ENCODE assay signal across 9 cellular contexts in the genomic region with DNA sequence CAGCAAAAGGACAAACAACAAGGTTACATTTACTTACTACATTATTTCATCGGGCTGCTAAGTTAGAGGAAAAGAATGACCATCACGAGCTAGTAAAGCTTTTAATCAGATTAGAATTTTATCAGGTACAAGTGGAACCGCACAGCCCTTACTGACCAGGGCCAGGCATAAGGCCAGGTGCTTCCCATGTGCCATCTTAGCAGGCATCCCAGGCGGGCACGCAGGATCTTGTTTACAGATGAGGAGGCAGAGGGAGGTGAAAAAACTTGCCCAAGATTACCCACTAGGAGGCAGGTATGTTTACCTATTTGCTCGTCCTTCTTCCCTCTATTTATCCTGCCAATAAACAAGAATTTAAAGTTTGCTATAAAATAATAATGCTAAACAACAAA. TPM values are rescaled to one million over a fixed set of nuclear protein-coding genes. Genes with fewer than 3 reads are reported as not detected.
DNase-seq lines count a peak whose midpoint lies in the region; ATAC-seq and TF ChIP-seq lines count a peak whose summit lies in the region.
"Had no signal": no experiment of that assay in that cellular context is flagged by ENCODE, and none has a peak within 500 bp of the region (broad histone marks: within the 10 kb centered on the region; RNA-seq: fewer than 3 reads in every experiment).

No MANE protein-coding gene starts in this region.

- DNase-seq in GM06990 (ENCODE audit: extremely low read depth, insufficient read length) (no peak), upper lobe of right lung (no peak), hepatic stellate cell (ENCODE audit: low spot score) (no peak), glomerular visceral epithelial cell (ENCODE audit: extremely low spot score) (no peak)
- DNase-seq: DMS 273 treated with DMSO at 0.1 percent for 48 hours had no signal

- peak overlapping the region in 9 of 11 experiments; percentile 18 to 96 (median 70); a peak in 15 of 22 replicates for H3K27ac ChIP-seq in BLaER1 treated with 17β-estradiol and CSF1 and Interleukin-3, amounts not matched to agents 10 nM and 100 nM
- H3K27ac ChIP-seq in VCaP (peak overlapping the region; percentile 91), layer of hippocampus (ENCODE audit: low read depth, low read length) (peak overlapping the region; percentile 17), upper lobe of right lung (no peak overlapping the region)

- intact Hi-C loops in upper lobe of right lung (cut with DNase I) = no loop called here

- H3K4me3 ChIP-seq in BLaER1 treated with 17β-estradiol and CSF1 and Interleukin-3, amounts not matched to agents 10 nM and 100 nM = peak overlapping the region in 2 of 10 experiments; percentile 4 to 7; a peak in 1 of 20 replicates
- H3K4me3 ChIP-seq in GM06990 (replicated peaks; ENCODE audit: low read depth, low read length) = peak overlapping the region; percentile 10; the same call in 1 of the 2 replicates
- no peak overlapping the region for H3K4me3 ChIP-seq in upper lobe of right lung

- no peak for TF ChIP-seq CTCF in GM06990 (IDR thresholded peaks at IDR 0.05; ENCODE audit: insufficient read depth, low read length, poor library complexity, severe bottlenecking)
- peak; percentile 65 for TF ChIP-seq CTCF in VCaP (conservative IDR thresholded peaks at IDR 0.05)
- no peak for TF ChIP-seq CTCF in upper lobe of right lung (IDR thresholded peaks at IDR 0.05)

- no peaks in the 10 kb centered on the region; a peak in 1 of 22 replicates for H3K9me3 ChIP-seq in BLaER1 treated with 17β-estradiol and CSF1 and Interleukin-3, amounts not matched to agents 10 nM and 100 nM (replicated peaks in 1 of 11)
- no peaks in the 10 kb centered on the region for H3K9me3 ChIP-seq in upper lobe of right lung

- ATAC-seq in upper lobe of right lung (no peak), GM18861 (IDR thresholded peaks at IDR 0.05; ENCODE audit: unreplicated experiment) (no peak)

- peaks cover 33 to 88% (median 59%) of the 10 kb centered on the region in 11 experiments for H4K20me1 ChIP-seq in BLaER1 treated with 17β-estradiol and CSF1 and Interleukin-3, amounts not matched to agents 10 nM and 100 nM

- H3K4me2 ChIP-seq in BLaER1 treated with 17β-estradiol and CSF1 and Interleukin-3, amounts not matched to agents 10 nM and 100 nM = peak overlapping the region; percentile 58 to 97 (median 88)

- H3K36me3 ChIP-seq in BLaER1 treated with 17β-estradiol and CSF1 and Interleukin-3, amounts not matched to agents 10 nM and 100 nM = peaks cover 0 to 73% (median 57%) of the 10 kb centered on the region in 11 experiments; a peak in 21 of 22 replicates
- peaks cover 9% of the 10 kb centered on the region for H3K36me3 ChIP-seq in GM06990 (ENCODE audit: control insufficient read depth, insufficient read depth, low read length)
- H3K36me3 ChIP-seq in upper lobe of right lung = peaks cover 19% of the 10 kb centered on the region

- no peaks in the 10 kb centered on the region for H3K27me3 ChIP-seq in BLaER1 treated with 17β-estradiol and CSF1 and Interleukin-3, amounts not matched to agents 10 nM and 100 nM
- H3K27me3 ChIP-seq in GM06990 (replicated peaks; ENCODE audit: control insufficient read depth, insufficient read depth, low read length) (no peaks in the 10 kb centered on the region), layer of hippocampus (ENCODE audit: control insufficient read depth, insufficient read depth, low read length) (no peaks in the 10 kb centered on the region), upper lobe of right lung (no peaks in the 10 kb centered on the region)

- peaks cover 87 to 98% (median 95%) of the 10 kb centered on the region in 10 experiments for H3K4me1 ChIP-seq in BLaER1 treated with 17β-estradiol and CSF1 and Interleukin-3, amounts not matched to agents 10 nM and 100 nM
- H3K4me1 ChIP-seq in upper lobe of right lung = peaks cover 59% of the 10 kb centered on the region

- H3K9ac ChIP-seq in BLaER1 treated with 17β-estradiol and CSF1 and Interleukin-3, amounts not matched to agents 10 nM and 100 nM = peak overlapping the region in 7 of 11 experiments; percentile 43 to 64 (median 48); a peak in 9 of 22 replicates

RNA-seq across cellular contexts. Expression of a gene that starts 10.7 kb away (rescaled TPM):
- total RNA-seq in upper lobe of right lung = 260 TPM
